In the genomic region with DNA sequence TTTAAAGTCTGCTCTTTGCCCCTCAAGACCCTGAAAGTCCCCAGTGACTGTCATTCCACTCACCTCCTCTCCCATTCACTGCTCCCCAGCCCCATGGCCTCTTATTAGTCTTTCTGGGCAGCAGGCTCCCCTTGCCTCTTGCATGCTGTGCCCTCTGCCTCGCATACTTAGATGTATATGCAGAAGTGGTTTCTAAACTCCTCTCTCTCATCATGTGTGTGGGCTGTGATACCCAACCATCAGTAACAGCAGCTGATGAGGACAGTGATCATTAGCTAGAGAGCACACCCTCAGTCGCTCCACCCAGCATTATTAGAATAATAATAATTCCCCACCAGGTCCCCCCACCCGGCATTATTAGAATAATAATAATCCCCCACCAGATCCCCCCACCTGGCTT, we compare ENCODE assay signal across 23 cellular contexts. TPM values are rescaled to one million over a fixed set of nuclear protein-coding genes. Genes with fewer than 3 reads are reported as not detected.
A peak's percentile ranks its signal among the peaks of the same experiment; 100 is the strongest.
DNase-seq lines count a peak whose midpoint lies in the region; ATAC-seq and TF ChIP-seq lines count a peak whose summit lies in the region.
"Had no signal": no experiment of that assay in that cellular context is flagged by ENCODE, and none has a peak within 500 bp of the region (broad histone marks: within the 10 kb centered on the region; RNA-seq: fewer than 3 reads in every experiment).

No MANE protein-coding gene starts in this region.

- H3K9me1 ChIP-seq in IMR-90 (ENCODE audit: insufficient read depth, low read length) = peaks cover 19% of the 10 kb centered on the region

- in situ Hi-C loops in IMR-90 (cut with MboI; ENCODE audit: low sequenced_read_pairs) = no loop called here

- H2BK20ac ChIP-seq in IMR-90 (ENCODE audit: low read depth, low read length) = no peak overlapping the region

- H3K9me2 ChIP-seq in PC-3 (replicated peaks; ENCODE audit: low read length) = no peaks in the 10 kb centered on the region

- peaks cover 37% of the 10 kb centered on the region for H3K4me1 ChIP-seq in IMR-90 (ENCODE audit: control insufficient read depth, insufficient read depth, low read length)
- H3K4me1 ChIP-seq in PC-3 (ENCODE audit: insufficient read depth, low read length) = peaks cover 49% of the 10 kb centered on the region
- H3K4me1 ChIP-seq in lower lobe of right lung = peaks cover 71% of the 10 kb centered on the region
- H3K4me1 ChIP-seq in stomach smooth muscle (ENCODE audit: control insufficient read depth, insufficient read depth, low read length) = peaks cover 72% of the 10 kb centered on the region
- H3K4me1 ChIP-seq in SJCRH30 = no peaks in the 10 kb centered on the region; the same call in 1 of the 2 replicates

- no peak for DNase-seq in IMR-90
- DNase-seq in PC-3 = no peak
- no peak for DNase-seq in lower lobe of right lung
- no peak for DNase-seq in SJCRH30
- DNase-seq: activated CD4-positive, alpha-beta T cell treated with anti-CD3 and anti-CD28 coated beads, Interleukin-2, amount 50 U/mL, for 4 hours; activated naive CD4-positive, alpha-beta T cell treated with Interleukin-2 at 50 U/mL for 16 hours; aorta; cerebellar nuclear complex; effector memory CD8-positive, alpha-beta T cell; GM23248; mesenchymal stem cell; naive thymus-derived CD8-positive, alpha-beta T cell; NCI-H2107; NCI-H524; stimulated activated CD4-positive, alpha-beta T cell treated with anti-CD3 and anti-CD28 coated beads, Interleukin-4, amount 100 ng/mL, for 4 hours; T-helper 17 cell had no signal

- intact Hi-C loops in IMR-90 (cut with micrococcal nuclease) = no loop called here
- intact Hi-C loops in PC-3 (cut with micrococcal nuclease) = no loop called here
- intact Hi-C loops in lower lobe of right lung (cut with DNase I) = no loop called here

- TF ChIP-seq RAD21 in IMR-90 (IDR thresholded peaks at IDR 0.05; ENCODE audit: low read length) = no peak

- no peak overlapping the region for H3K18ac ChIP-seq in IMR-90 (ENCODE audit: low read depth, low read length)

- POLR2A ChIA-PET in IMR-90 (lab: Charles Lee; ENCODE audit: unreplicated experiment) (no interaction called here), PC-3 (lab: Charles Lee; ENCODE audit: unreplicated experiment) (no interaction called here)

- BruUV-seq in IMR-90 (replicated peaks; lab: Mats Ljungman, UMichigan) (no TSS peak), PC-3 (replicated peaks; lab: Mats Ljungman, UMichigan) (no TSS peak)

- H2AFZ ChIP-seq in IMR-90 (replicated peaks; ENCODE audit: low read length, poor library complexity) (no peak overlapping the region), PC-3 (ENCODE audit: low read length) (no peak overlapping the region)
- H2AFZ ChIP-seq: GM23248, hepatocyte had no signal

- H3K27ac ChIP-seq in IMR-90 (ENCODE audit: insufficient read depth, low read length) (no peak overlapping the region), PC-3 (ENCODE audit: low read length) (peak overlapping the region; percentile 53), lower lobe of right lung (peak overlapping the region; percentile 77), stomach smooth muscle (ENCODE audit: low read length) (peak overlapping the region; percentile 70), SJCRH30 (no peak overlapping the region)
- H3K27ac ChIP-seq: GM23248, hepatocyte, SJSA1 had no signal

- TF ChIP-seq CTCF in IMR-90 (conservative IDR thresholded peaks at IDR 0.05; ENCODE audit: low read depth, low read length) = no peak
- no peak for TF ChIP-seq CTCF in PC-3 (conservative IDR thresholded peaks at IDR 0.05; ENCODE audit: low read depth, low read length)
- no peak for TF ChIP-seq CTCF in lower lobe of right lung (IDR thresholded peaks at IDR 0.05)

- no peak overlapping the region for H2BK15ac ChIP-seq in IMR-90 (ENCODE audit: low read depth, low read length)

- no peak overlapping the region for H3K56ac ChIP-seq in IMR-90 (ENCODE audit: extremely low read depth, insufficient read depth, low read length)

- ATAC-seq in IMR-90 (ENCODE audit: low read depth) (no peak), PC-3 (no peak), lower lobe of right lung (no peak), GM21528 (IDR thresholded peaks at IDR 0.05; ENCODE audit: low FRiP score, unreplicated experiment) (no peak), HG02973 (IDR thresholded peaks at IDR 0.05; ENCODE audit: unreplicated experiment) (no peak)
- ATAC-seq: effector memory CD8-positive, alpha-beta T cell; naive thymus-derived CD8-positive, alpha-beta T cell; T-helper 17 cell had no signal

- H3K4me3 ChIP-seq in IMR-90 (ENCODE audit: insufficient read depth, low read depth, low read length) (no peak overlapping the region), PC-3 (ENCODE audit: low read length) (no peak overlapping the region), lower lobe of right lung (no peak overlapping the region), stomach smooth muscle (ENCODE audit: low read length in 2 of 2) (no peak overlapping the region), SJCRH30 (no peak overlapping the region)
- H3K4me3 ChIP-seq: GM23248, hepatocyte, SJSA1, skin epidermis had no signal

- no peak overlapping the region for H2AK9ac ChIP-seq in IMR-90 (replicated peaks; ENCODE audit: low read depth, low read length, poor library complexity)

- peak overlapping the region; percentile 47; the same call in 1 of the 2 replicates for H2AK5ac ChIP-seq in IMR-90 (ENCODE audit: low read depth, low read length)

- peaks cover 6% of the 10 kb centered on the region for H3K36me3 ChIP-seq in IMR-90 (ENCODE audit: control insufficient read depth, insufficient read depth, low read length)
- H3K36me3 ChIP-seq in PC-3 (ENCODE audit: low read depth, low read length) = no peaks in the 10 kb centered on the region
- peaks cover 8% of the 10 kb centered on the region for H3K36me3 ChIP-seq in lower lobe of right lung
- peaks cover 3 to 7% of the 10 kb centered on the region in 2 donors for H3K36me3 ChIP-seq in stomach smooth muscle (ENCODE audit: control insufficient read depth in 2 of 2, insufficient read depth in 2 of 2, low read length in 2 of 2)
- H3K36me3 ChIP-seq in SJCRH30 = no peaks in the 10 kb centered on the region

- no peak for TF ChIP-seq POLR2A in IMR-90 (IDR thresholded peaks at IDR 0.05; ENCODE audit: low read depth, low read length)

- no peak overlapping the region for H3K9ac ChIP-seq in IMR-90 (ENCODE audit: low read depth, low read length)
- H3K9ac ChIP-seq in PC-3 (ENCODE audit: low read length) = peak overlapping the region; percentile 10; the same call in 1 of the 2 replicates
- H3K9ac ChIP-seq in stomach smooth muscle (ENCODE audit: low read length in 2 of 2) = no peak overlapping the region
- H3K9ac ChIP-seq: GM23248 had no signal

- CTCF ChIA-PET in IMR-90 (lab: Yijun Ruan, JAX) = no interaction called here
- CTCF ChIA-PET in PC-3 (lab: Charles Lee) = no interaction called here

- no peak overlapping the region for H2BK5ac ChIP-seq in IMR-90 (ENCODE audit: low read depth, low read length, poor library complexity, severe bottlenecking)

- H3K4ac ChIP-seq in IMR-90 (ENCODE audit: low read depth, low read length) = no peak overlapping the region

- no peak overlapping the region for H4K8ac ChIP-seq in IMR-90 (ENCODE audit: low read depth in 2 of 2, low read length in 2 of 2)

- H3K4me2 ChIP-seq in IMR-90 (ENCODE audit: low read depth, low read length) = no peak overlapping the region
- H3K4me2 ChIP-seq in PC-3 (ENCODE audit: low read length) = no peak overlapping the region
- H3K4me2 ChIP-seq: hepatocyte had no signal

- no peak overlapping the region for H2BK120ac ChIP-seq in IMR-90 (ENCODE audit: low read depth, low read length)

- H3K79me2 ChIP-seq in PC-3 (ENCODE audit: low read length) = no peaks in the 10 kb centered on the region

- H4K5ac ChIP-seq in IMR-90 (ENCODE audit: low read depth, low read length) = no peak overlapping the region

- H3K14ac ChIP-seq in IMR-90 (replicated peaks; ENCODE audit: low read depth, low read length) = no peak overlapping the region

- dilution Hi-C loops in IMR-90 (cut with HindIII; ENCODE audit: low sequenced_read_pairs, unreplicated experiment) = no loop called here

- H4K91ac ChIP-seq in IMR-90 (ENCODE audit: insufficient read depth, low read depth, low read length) = no peak overlapping the region

- H3K9me3 ChIP-seq in IMR-90 (ENCODE audit: control insufficient read depth, insufficient read depth, low read length) (no peaks in the 10 kb centered on the region), PC-3 (ENCODE audit: low read length) (no peaks in the 10 kb centered on the region), lower lobe of right lung (no peaks in the 10 kb centered on the region), stomach smooth muscle (ENCODE audit: control insufficient read depth in 2 of 2, low read length in 2 of 2) (no peaks in the 10 kb centered on the region), SJCRH30 (replicated peaks) (no peaks in the 10 kb centered on the region)
- H3K9me3 ChIP-seq: Caco-2, SJSA1 had no signal

- H3K23ac ChIP-seq in IMR-90 (ENCODE audit: low read depth, low read length) = peak overlapping the region; percentile 17; the same call in 1 of the 2 replicates

- no peaks in the 10 kb centered on the region for H3F3A ChIP-seq in PC-3 (ENCODE audit: low read length, unreplicated experiment)

- WGBS in IMR-90 (ENCODE audit: extremely low coverage in 2 of 2, insufficient read length in 1 of 2), 2 experiments = no CpG with 5 or more reads among the region's 3 CpGs

- H3K27me3 ChIP-seq in IMR-90 (ENCODE audit: control insufficient read depth, insufficient read depth, low read length) (no peaks in the 10 kb centered on the region), PC-3 (ENCODE audit: low read length) (no peaks in the 10 kb centered on the region), lower lobe of right lung (ENCODE audit: low read depth) (no peaks in the 10 kb centered on the region), stomach smooth muscle (ENCODE audit: control insufficient read depth in 1 of 2, insufficient read depth in 2 of 2, low read length in 2 of 2) (no peaks in the 10 kb centered on the region), SJCRH30 (peaks cover 22% of the 10 kb centered on the region; the same call in 1 of the 2 replicates)
- H3K27me3 ChIP-seq: hepatocyte, SJSA1 had no signal

- H3K79me1 ChIP-seq in IMR-90 (ENCODE audit: low read depth in 1 of 2, low read length in 2 of 2) = peaks cover 13 to 58% of the 10 kb centered on the region in 2 experiments; a peak in 3 of 4 replicates

- H4K20me1 ChIP-seq in IMR-90 (ENCODE audit: insufficient read depth, low read length) = peaks cover 1% of the 10 kb centered on the region; the same call in 1 of the 2 replicates
- no peaks in the 10 kb centered on the region for H4K20me1 ChIP-seq in PC-3 (ENCODE audit: low read length)

RNA-seq across cellular contexts. Expression of a gene that starts 14.5 kb away (rescaled TPM):
- total RNA-seq in IMR-90 (2012; rRNA removed) = 69.4 and 78.3 TPM in 2 replicates
- polyA plus RNA-seq in IMR-90 (2012; rRNA removed) = 89.6 and 91.2 TPM in 2 replicates
- polyA plus RNA-seq in IMR-90 (2012; cell fraction: cytosol; rRNA removed) = 107 and 152 TPM in 2 replicates
- 30.7 and 43.9 TPM in 2 replicates for polyA plus RNA-seq in IMR-90 (2012; cell fraction: nucleus; rRNA removed; ENCODE audit: low replicate concordance)
- 47.5 and 49.2 TPM in 2 replicates for total RNA-seq in PC-3 (2014; rRNA removed)
- 61.6 TPM for total RNA-seq in lower lobe of right lung
- total RNA-seq in SJCRH30 (2014; rRNA removed; shearing (Covaris generic)) = 9.6 and 10.1 TPM in 2 replicates

RNA-seq across cellular contexts. Expression of a gene that starts 54.6 kb away (rescaled TPM):
- 6.9 and 8.1 TPM in 2 replicates for total RNA-seq in IMR-90 (2012; rRNA removed)
- polyA plus RNA-seq in IMR-90 (2012; rRNA removed) = 11.0 and 11.6 TPM in 2 replicates
- 9.8 and 15.3 TPM in 2 replicates for polyA plus RNA-seq in IMR-90 (2012; cell fraction: cytosol; rRNA removed)
- 31.5 and 33.0 TPM in 2 replicates for polyA plus RNA-seq in IMR-90 (2012; cell fraction: nucleus; rRNA removed; ENCODE audit: low replicate concordance)
- 12.4 and 13.0 TPM in 2 replicates for total RNA-seq in PC-3 (2014; rRNA removed)
- 7.7 TPM for total RNA-seq in lower lobe of right lung
- 17.9 and 19.0 TPM in 2 replicates for total RNA-seq in SJCRH30 (2014; rRNA removed; shearing (Covaris generic))

Comparison
In these comparisons a context has a peak if more than half of its experiments do, and no peak if none do; other contexts are left out.
1. H3K27ac ChIP-seq: peak in PC-3 (single experiment), lower lobe of right lung (single experiment) and stomach smooth muscle (single experiment); none in IMR-90 (single experiment) and SJCRH30 (single experiment).